ENCODE assay signal across 8 cellular contexts in genomic region chr9:27888661-27889295, GRCh38.
A peak's percentile ranks its signal among the peaks of the same experiment; 100 is the strongest.
DNase-seq lines count a peak whose midpoint lies in the region; ATAC-seq, FAIRE-seq and TF ChIP-seq lines count a peak whose summit lies in the region.

No MANE protein-coding gene starts in this region.

- no peak overlapping the region for H3K4me3 Mint-ChIP-seq in activated CD4-positive, alpha-beta T cell treated with anti-CD3 and anti-CD28 coated beads for 36 hours

- H3K36me3 ChIP-seq in HepG2 (replicated peaks in 1 of 2; ENCODE audit: control insufficient read depth in 1 of 2, insufficient read depth in 2 of 2, low read length in 2 of 2): no peaks in the 10 kb centered on the region
- no peaks in the 10 kb centered on the region for H3K36me3 ChIP-seq in effector memory CD4-positive, alpha-beta T cell (ENCODE audit: control insufficient read depth, insufficient read depth, low read length)

- H3K27me3 ChIP-seq in HepG2 (ENCODE audit: control insufficient read depth in 1 of 2, insufficient read depth in 2 of 2, low read length in 2 of 2): no peaks in the 10 kb centered on the region
- no peaks in the 10 kb centered on the region for H3K27me3 ChIP-seq in effector memory CD4-positive, alpha-beta T cell (replicated peaks; ENCODE audit: control insufficient read depth, insufficient read depth, low read length, poor library complexity, severe bottlenecking)

- H3K79me2 ChIP-seq in HepG2 (ENCODE audit: insufficient read depth, low read length): no peaks in the 10 kb centered on the region

- POLR2A ChIA-PET in activated CD4-positive, alpha-beta T cell treated with anti-CD3 and anti-CD28 coated beads for 36 hours (lab: Charles Lee): interaction anchor here (0.6 kb wide), 1 partner anchor 67 kb away, joined by 3 read pairs; no protein-coding TSS in a partner anchor
- POLR2A ChIA-PET in HepG2 (lab: Yijun Ruan, JAX): no interaction called here

- H4K20me1 ChIP-seq in HepG2 (ENCODE audit: insufficient read depth, low read length): no peaks in the 10 kb centered on the region

- TF ChIP-seq POLR2A in HepG2 (IDR thresholded peaks at IDR 0.05; ENCODE audit: insufficient read depth in 1 of 2, low read depth in 2 of 2, low read length in 2 of 2): no peak

- peak; percentile 66 for FAIRE-seq in HepG2 (lab: Jason Lieb, UNC)

- no peaks in the 10 kb centered on the region for H3K4me1 Mint-ChIP-seq in activated CD4-positive, alpha-beta T cell treated with anti-CD3 and anti-CD28 coated beads for 36 hours

- H3K27me3 Mint-ChIP-seq in activated CD4-positive, alpha-beta T cell treated with anti-CD3 and anti-CD28 coated beads for 36 hours: peaks cover 2% of the 10 kb centered on the region

- 0% methylated on average over 2 of the region's 2 CpGs for WGBS in HepG2 (ENCODE audit: low lambda C conversion rate)

- TF ChIP-seq CTCF in HepG2 (CRISPR knock-in tag; IDR thresholded peaks at IDR 0.05): peak; percentile 62

- H3K27ac Mint-ChIP-seq in activated CD4-positive, alpha-beta T cell treated with anti-CD3 and anti-CD28 coated beads for 36 hours: no peak overlapping the region

- no peak overlapping the region for H2AFZ ChIP-seq in HepG2 (ENCODE audit: low read length)

- in situ Hi-C loops in HepG2 (cut with HindIII; ENCODE audit: extremely low pct_ligation_motif_present, low pct_unique_long_range_greater_than_20kb): no loop called here

- TF ChIP-seq RAD21 in HepG2 (CRISPR knock-in tag; IDR thresholded peaks at IDR 0.05): no peak

- no peak overlapping the region for H3K4me3 ChIP-seq in HepG2 (replicated peaks in 1 of 3; ENCODE audit: insufficient read depth in 1 of 3, low read depth in 2 of 3, low read length in 3 of 3)
- H3K4me3 ChIP-seq in effector memory CD4-positive, alpha-beta T cell (ENCODE audit: insufficient read depth, low read depth, low read length, poor library complexity, severe bottlenecking): no peak overlapping the region

- no peak overlapping the region for H3K4me2 ChIP-seq in HepG2 (ENCODE audit: low read depth, low read length)

- ATAC-seq in activated CD4-positive, alpha-beta T cell treated with anti-CD3 and anti-CD28 coated beads for 36 hours: peak; percentile 61
- ATAC-seq in GM21737 (IDR thresholded peaks at IDR 0.05; ENCODE audit: unreplicated experiment) (peak; percentile 98), HepG2 (peak; percentile 86)

- no peak overlapping the region for H3K27ac ChIP-seq in HepG2 (ENCODE audit: extremely low read length, insufficient read depth, low read length)
- no peak overlapping the region for H3K27ac ChIP-seq in effector memory CD4-positive, alpha-beta T cell (ENCODE audit: insufficient read depth, low read length, poor library complexity, severe bottlenecking)

- H3K9ac ChIP-seq in HepG2 (ENCODE audit: insufficient read depth, low read depth, low read length): no peak overlapping the region

- DNase-seq in activated CD4-positive, alpha-beta T cell treated with anti-CD3 and anti-CD28 coated beads for 36 hours: peak; percentile 74
- DNase-seq in activated CD4-positive, alpha-beta T cell treated with anti-CD3 and anti-CD28 coated beads for 1 hour: no peak
- DNase-seq in HuH-7 (ENCODE audit: low spot score) (peak; percentile 9), HepG2 (ENCODE audit: low spot score) (peak; percentile 9), NCI-H1694 (lab: John Stamatoyannopoulos, UW) (no peak)
- DNase-seq in activated T-cell treated with anti-CD3 and anti-CD28 coated beads, Interleukin-2, amount 50 U/mL, for 1 hour: peak; percentile 19
- no peak for DNase-seq in effector memory CD4-positive, alpha-beta T cell

- no peaks in the 10 kb centered on the region for H3K36me3 Mint-ChIP-seq in activated CD4-positive, alpha-beta T cell treated with anti-CD3 and anti-CD28 coated beads for 36 hours (ENCODE audit: low read depth)

- CTCF ChIA-PET in activated CD4-positive, alpha-beta T cell treated with anti-CD3 and anti-CD28 coated beads for 36 hours (lab: Charles Lee): interaction anchor here (0.7 kb wide), 1 partner anchor 16 kb away, joined by 3 read pairs; no protein-coding TSS in a partner anchor
- CTCF ChIA-PET in HepG2 (lab: Yijun Ruan, JAX; ENCODE audit: low intra/inter-chr PET ratio, low total read pairs): no interaction called here

- BruUV-seq in HepG2 (replicated peaks; lab: Mats Ljungman, UMichigan): no TSS peak

- TF ChIP-seq EP300 in HepG2 (IDR thresholded peaks at IDR 0.05; ENCODE audit: low read depth in 2 of 2, low read length in 2 of 2): no peak
- TF ChIP-seq EP300 in HepG2 (CRISPR knock-in tag; IDR thresholded peaks at IDR 0.05; ENCODE audit: borderline replicate concordance): no peak

- H3K4me1 ChIP-seq in HepG2 (ENCODE audit: insufficient read depth, low read length): no peaks in the 10 kb centered on the region
- no peaks in the 10 kb centered on the region for H3K4me1 ChIP-seq in effector memory CD4-positive, alpha-beta T cell (ENCODE audit: control insufficient read depth, insufficient read depth, low read length, poor library complexity, severe bottlenecking)

- no peaks in the 10 kb centered on the region for H3K9me3 ChIP-seq in HepG2 (ENCODE audit: low read length)
- no peaks in the 10 kb centered on the region for H3K9me3 ChIP-seq in effector memory CD4-positive, alpha-beta T cell (ENCODE audit: control insufficient read depth, low read length)

- intact Hi-C loops in activated CD4-positive, alpha-beta T cell treated with anti-CD3 and anti-CD28 coated beads for 36 hours (cut with DNase I, micrococcal nuclease): loop anchor here (1.0 to 10.0 kb wide), 3 partner anchors 162 to 364 kb away; partner anchors contain the start of genes IFNK (in 1 of the 2) and MOB3B (in 1 of the 2)
- intact Hi-C loops in HepG2 (cut with micrococcal nuclease; ENCODE audit: unreplicated experiment): no loop called here

- H3K9me3 Mint-ChIP-seq in activated CD4-positive, alpha-beta T cell treated with anti-CD3 and anti-CD28 coated beads for 36 hours (ENCODE audit: low read depth): no peaks in the 10 kb centered on the region

TF ChIP-seq in HepG2, 621 proteins besides CTCF, POLR2A, EP300 and RAD21 (continues in another document):
- TF ChIP-seq MIER3 (CRISPR knock-in tag; IDR thresholded peaks at IDR 0.05; ENCODE audit: borderline replicate concordance): no peak
- TF ChIP-seq RFXANK (CRISPR knock-in tag; IDR thresholded peaks at IDR 0.05): no peak
- TF ChIP-seq, protein P1, sequence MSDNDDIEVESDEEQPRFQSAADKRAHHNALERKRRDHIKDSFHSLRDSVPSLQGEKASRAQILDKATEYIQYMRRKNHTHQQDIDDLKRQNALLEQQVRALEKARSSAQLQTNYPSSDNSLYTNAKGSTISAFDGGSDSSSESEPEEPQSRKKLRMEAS (IDR thresholded peaks at IDR 0.05): peak; percentile 25; the same call in 1 of the 2 replicates
- TF ChIP-seq, protein P2, sequence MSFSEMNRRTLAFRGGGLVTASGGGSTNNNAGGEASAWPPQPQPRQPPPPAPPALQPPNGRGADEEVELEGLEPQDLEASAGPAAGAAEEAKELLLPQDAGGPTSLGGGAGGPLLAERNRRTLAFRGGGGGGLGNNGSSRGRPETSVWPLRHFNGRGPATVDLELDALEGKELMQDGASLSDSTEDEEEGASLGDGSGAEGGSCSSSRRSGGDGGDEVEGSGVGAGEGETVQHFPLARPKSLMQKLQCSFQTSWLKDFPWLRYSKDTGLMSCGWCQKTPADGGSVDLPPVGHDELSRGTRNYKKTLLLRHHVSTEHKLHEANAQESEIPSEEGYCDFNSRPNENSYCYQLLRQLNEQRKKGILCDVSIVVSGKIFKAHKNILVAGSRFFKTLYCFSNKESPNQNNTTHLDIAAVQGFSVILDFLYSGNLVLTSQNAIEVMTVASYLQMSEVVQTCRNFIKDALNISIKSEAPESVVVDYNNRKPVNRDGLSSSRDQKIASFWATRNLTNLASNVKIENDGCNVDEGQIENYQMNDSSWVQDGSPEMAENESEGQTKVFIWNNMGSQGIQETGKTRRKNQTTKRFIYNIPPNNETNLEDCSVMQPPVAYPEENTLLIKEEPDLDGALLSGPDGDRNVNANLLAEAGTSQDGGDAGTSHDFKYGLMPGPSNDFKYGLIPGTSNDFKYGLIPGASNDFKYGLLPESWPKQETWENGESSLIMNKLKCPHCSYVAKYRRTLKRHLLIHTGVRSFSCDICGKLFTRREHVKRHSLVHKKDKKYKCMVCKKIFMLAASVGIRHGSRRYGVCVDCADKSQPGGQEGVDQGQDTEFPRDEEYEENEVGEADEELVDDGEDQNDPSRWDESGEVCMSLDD (CRISPR knock-in tag; IDR thresholded peaks at IDR 0.05; ENCODE audit: borderline replicate concordance): no peak
- TF ChIP-seq ZZZ3 (CRISPR knock-in tag; IDR thresholded peaks at IDR 0.05; ENCODE audit: borderline replicate concordance): no peak
- peak; percentile 22; the same call in 1 of the 2 replicates for TF ChIP-seq MYC (CRISPR knock-in tag; IDR thresholded peaks at IDR 0.05; ENCODE audit: borderline replicate concordance)
- TF ChIP-seq STAG1 (CRISPR knock-in tag; IDR thresholded peaks at IDR 0.05): peak; percentile 50
- TF ChIP-seq, protein P3, sequence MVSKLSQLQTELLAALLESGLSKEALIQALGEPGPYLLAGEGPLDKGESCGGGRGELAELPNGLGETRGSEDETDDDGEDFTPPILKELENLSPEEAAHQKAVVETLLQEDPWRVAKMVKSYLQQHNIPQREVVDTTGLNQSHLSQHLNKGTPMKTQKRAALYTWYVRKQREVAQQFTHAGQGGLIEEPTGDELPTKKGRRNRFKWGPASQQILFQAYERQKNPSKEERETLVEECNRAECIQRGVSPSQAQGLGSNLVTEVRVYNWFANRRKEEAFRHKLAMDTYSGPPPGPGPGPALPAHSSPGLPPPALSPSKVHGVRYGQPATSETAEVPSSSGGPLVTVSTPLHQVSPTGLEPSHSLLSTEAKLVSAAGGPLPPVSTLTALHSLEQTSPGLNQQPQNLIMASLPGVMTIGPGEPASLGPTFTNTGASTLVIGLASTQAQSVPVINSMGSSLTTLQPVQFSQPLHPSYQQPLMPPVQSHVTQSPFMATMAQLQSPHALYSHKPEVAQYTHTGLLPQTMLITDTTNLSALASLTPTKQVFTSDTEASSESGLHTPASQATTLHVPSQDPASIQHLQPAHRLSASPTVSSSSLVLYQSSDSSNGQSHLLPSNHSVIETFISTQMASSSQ (IDR thresholded peaks at IDR 0.05; ENCODE audit: low read depth): no peak
- TF ChIP-seq, protein P3 (CRISPR knock-in tag; IDR thresholded peaks at IDR 0.05; ENCODE audit: borderline replicate concordance): no peak

Comparison
In these comparisons a context has a peak if more than half of its experiments do, and no peak if none do; other contexts are left out.
1. DNase-seq: peak in activated CD4-positive, alpha-beta T cell treated with anti-CD3 and anti-CD28 coated beads for 36 hours (single experiment), HuH-7 (single experiment), activated T-cell treated with anti-CD3 and anti-CD28 coated beads, Interleukin-2, amount 50 U/mL, for 1 hour (single experiment) and HepG2 (single experiment); none in activated CD4-positive, alpha-beta T cell treated with anti-CD3 and anti-CD28 coated beads for 1 hour (single experiment), effector memory CD4-positive, alpha-beta T cell (0 of 3) and NCI-H1694 (single experiment).
2. Peak in every context shown above with its lines, with median percentiles within 50 percentile points of each other: ATAC-seq.